Comparison of ENCODE assay signal across 1 cellular context in genomic region chr21:42724226-42724920, GRCh38.
TF ChIP-seq lines count a peak whose summit lies in the region.

No MANE protein-coding gene starts in this region.

TF ChIP-seq in HepG2, 621 proteins besides CTCF, POLR2A, EP300 and RAD21 (continued from another document and continues in another):
- TF ChIP-seq, protein P1, sequence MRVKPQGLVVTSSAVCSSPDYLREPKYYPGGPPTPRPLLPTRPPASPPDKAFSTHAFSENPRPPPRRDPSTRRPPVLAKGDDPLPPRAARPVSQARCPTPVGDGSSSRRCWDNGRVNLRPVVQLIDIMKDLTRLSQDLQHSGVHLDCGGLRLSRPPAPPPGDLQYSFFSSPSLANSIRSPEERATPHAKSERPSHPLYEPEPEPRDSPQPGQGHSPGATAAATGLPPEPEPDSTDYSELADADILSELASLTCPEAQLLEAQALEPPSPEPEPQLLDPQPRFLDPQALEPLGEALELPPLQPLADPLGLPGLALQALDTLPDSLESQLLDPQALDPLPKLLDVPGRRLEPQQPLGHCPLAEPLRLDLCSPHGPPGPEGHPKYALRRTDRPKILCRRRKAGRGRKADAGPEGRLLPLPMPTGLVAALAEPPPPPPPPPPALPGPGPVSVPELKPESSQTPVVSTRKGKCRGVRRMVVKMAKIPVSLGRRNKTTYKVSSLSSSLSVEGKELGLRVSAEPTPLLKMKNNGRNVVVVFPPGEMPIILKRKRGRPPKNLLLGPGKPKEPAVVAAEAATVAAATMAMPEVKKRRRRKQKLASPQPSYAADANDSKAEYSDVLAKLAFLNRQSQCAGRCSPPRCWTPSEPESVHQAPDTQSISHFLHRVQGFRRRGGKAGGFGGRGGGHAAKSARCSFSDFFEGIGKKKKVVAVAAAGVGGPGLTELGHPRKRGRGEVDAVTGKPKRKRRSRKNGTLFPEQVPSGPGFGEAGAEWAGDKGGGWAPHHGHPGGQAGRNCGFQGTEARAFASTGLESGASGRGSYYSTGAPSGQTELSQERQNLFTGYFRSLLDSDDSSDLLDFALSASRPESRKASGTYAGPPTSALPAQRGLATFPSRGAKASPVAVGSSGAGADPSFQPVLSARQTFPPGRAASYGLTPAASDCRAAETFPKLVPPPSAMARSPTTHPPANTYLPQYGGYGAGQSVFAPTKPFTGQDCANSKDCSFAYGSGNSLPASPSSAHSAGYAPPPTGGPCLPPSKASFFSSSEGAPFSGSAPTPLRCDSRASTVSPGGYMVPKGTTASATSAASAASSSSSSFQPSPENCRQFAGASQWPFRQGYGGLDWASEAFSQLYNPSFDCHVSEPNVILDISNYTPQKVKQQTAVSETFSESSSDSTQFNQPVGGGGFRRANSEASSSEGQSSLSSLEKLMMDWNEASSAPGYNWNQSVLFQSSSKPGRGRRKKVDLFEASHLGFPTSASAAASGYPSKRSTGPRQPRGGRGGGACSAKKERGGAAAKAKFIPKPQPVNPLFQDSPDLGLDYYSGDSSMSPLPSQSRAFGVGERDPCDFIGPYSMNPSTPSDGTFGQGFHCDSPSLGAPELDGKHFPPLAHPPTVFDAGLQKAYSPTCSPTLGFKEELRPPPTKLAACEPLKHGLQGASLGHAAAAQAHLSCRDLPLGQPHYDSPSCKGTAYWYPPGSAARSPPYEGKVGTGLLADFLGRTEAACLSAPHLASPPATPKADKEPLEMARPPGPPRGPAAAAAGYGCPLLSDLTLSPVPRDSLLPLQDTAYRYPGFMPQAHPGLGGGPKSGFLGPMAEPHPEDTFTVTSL (CRISPR knock-in tag; IDR thresholded peaks at IDR 0.05; ENCODE audit: borderline replicate concordance) = no peak
- TF ChIP-seq BCL6 (CRISPR knock-in tag; IDR thresholded peaks at IDR 0.05) = 0 out of 2 replicates have a peak, but pooled peaks have one; percentile 14
- TF ChIP-seq ZMYM3 (CRISPR knock-in tag; IDR thresholded peaks at IDR 0.05) = peak; percentile 46; the same call in 1 of the 2 replicates
- TF ChIP-seq MEIS1 (CRISPR knock-in tag; IDR thresholded peaks at IDR 0.05; ENCODE audit: borderline replicate concordance) = 0 out of 2 replicates have a peak, but pooled peaks have one; percentile 39
- TF ChIP-seq DZIP1 (CRISPR knock-in tag; IDR thresholded peaks at IDR 0.05) = no peak
- TF ChIP-seq MYC (CRISPR knock-in tag; IDR thresholded peaks at IDR 0.05; ENCODE audit: borderline replicate concordance) = peak; percentile 29; the same call in 1 of the 2 replicates
- TF ChIP-seq JARID2 (CRISPR knock-in tag; IDR thresholded peaks at IDR 0.05; ENCODE audit: insufficient replicate concordance) = no peak
- no peak for TF ChIP-seq EZH2 (conservative IDR thresholded peaks at IDR 0.05; ENCODE audit: low read depth, low read length)
- TF ChIP-seq ZNF383 (CRISPR knock-in tag; IDR thresholded peaks at IDR 0.05; ENCODE audit: borderline replicate concordance) = no peak
- TF ChIP-seq PAXIP1 (CRISPR knock-in tag; conservative IDR thresholded peaks at IDR 0.05) = peak; percentile 88
- no peak for TF ChIP-seq ZSCAN20 (CRISPR knock-in tag; IDR thresholded peaks at IDR 0.05; ENCODE audit: borderline replicate concordance)
- TF ChIP-seq NFE2L2 (IDR thresholded peaks at IDR 0.05; ENCODE audit: low read length) = peak; percentile 51; the same call in 1 of the 2 replicates
- TF ChIP-seq TRIM24 (CRISPR knock-in tag; IDR thresholded peaks at IDR 0.05) = no peak
- no peak for TF ChIP-seq AKAP8 (CRISPR knock-in tag; IDR thresholded peaks at IDR 0.05)
- TF ChIP-seq, protein P2, sequence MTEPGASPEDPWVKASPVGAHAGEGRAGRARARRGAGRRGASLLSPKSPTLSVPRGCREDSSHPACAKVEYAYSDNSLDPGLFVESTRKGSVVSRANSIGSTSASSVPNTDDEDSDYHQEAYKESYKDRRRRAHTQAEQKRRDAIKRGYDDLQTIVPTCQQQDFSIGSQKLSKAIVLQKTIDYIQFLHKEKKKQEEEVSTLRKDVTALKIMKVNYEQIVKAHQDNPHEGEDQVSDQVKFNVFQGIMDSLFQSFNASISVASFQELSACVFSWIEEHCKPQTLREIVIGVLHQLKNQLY (CRISPR knock-in tag; IDR thresholded peaks at IDR 0.05) = no peak
- TF ChIP-seq, protein P3, sequence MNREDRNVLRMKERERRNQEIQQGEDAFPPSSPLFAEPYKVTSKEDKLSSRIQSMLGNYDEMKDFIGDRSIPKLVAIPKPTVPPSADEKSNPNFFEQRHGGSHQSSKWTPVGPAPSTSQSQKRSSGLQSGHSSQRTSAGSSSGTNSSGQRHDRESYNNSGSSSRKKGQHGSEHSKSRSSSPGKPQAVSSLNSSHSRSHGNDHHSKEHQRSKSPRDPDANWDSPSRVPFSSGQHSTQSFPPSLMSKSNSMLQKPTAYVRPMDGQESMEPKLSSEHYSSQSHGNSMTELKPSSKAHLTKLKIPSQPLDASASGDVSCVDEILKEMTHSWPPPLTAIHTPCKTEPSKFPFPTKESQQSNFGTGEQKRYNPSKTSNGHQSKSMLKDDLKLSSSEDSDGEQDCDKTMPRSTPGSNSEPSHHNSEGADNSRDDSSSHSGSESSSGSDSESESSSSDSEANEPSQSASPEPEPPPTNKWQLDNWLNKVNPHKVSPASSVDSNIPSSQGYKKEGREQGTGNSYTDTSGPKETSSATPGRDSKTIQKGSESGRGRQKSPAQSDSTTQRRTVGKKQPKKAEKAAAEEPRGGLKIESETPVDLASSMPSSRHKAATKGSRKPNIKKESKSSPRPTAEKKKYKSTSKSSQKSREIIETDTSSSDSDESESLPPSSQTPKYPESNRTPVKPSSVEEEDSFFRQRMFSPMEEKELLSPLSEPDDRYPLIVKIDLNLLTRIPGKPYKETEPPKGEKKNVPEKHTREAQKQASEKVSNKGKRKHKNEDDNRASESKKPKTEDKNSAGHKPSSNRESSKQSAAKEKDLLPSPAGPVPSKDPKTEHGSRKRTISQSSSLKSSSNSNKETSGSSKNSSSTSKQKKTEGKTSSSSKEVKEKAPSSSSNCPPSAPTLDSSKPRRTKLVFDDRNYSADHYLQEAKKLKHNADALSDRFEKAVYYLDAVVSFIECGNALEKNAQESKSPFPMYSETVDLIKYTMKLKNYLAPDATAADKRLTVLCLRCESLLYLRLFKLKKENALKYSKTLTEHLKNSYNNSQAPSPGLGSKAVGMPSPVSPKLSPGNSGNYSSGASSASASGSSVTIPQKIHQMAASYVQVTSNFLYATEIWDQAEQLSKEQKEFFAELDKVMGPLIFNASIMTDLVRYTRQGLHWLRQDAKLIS (CRISPR knock-in tag; IDR thresholded peaks at IDR 0.05) = no peak
- TF ChIP-seq NCOA2 (CRISPR knock-in tag; IDR thresholded peaks at IDR 0.05) = peak; percentile 36; the same call in 1 of the 2 replicates
- no peak for TF ChIP-seq GABPA (IDR thresholded peaks at IDR 0.05; ENCODE audit: low read depth, low read length)
- 0 out of 2 replicates have a peak, but pooled peaks have one; percentile 30 for TF ChIP-seq GABPA (CRISPR knock-in tag; IDR thresholded peaks at IDR 0.05; ENCODE audit: low read depth)
- 0 out of 2 replicates have a peak, but pooled peaks have one; percentile 30 for TF ChIP-seq ISL2 (CRISPR knock-in tag; IDR thresholded peaks at IDR 0.05)
- TF ChIP-seq ZBTB10 (CRISPR knock-in tag; IDR thresholded peaks at IDR 0.05; ENCODE audit: borderline replicate concordance) = no peak
- peak; percentile 75 for TF ChIP-seq HDAC2 (CRISPR knock-in tag; IDR thresholded peaks at IDR 0.05)
- TF ChIP-seq, protein P4, sequence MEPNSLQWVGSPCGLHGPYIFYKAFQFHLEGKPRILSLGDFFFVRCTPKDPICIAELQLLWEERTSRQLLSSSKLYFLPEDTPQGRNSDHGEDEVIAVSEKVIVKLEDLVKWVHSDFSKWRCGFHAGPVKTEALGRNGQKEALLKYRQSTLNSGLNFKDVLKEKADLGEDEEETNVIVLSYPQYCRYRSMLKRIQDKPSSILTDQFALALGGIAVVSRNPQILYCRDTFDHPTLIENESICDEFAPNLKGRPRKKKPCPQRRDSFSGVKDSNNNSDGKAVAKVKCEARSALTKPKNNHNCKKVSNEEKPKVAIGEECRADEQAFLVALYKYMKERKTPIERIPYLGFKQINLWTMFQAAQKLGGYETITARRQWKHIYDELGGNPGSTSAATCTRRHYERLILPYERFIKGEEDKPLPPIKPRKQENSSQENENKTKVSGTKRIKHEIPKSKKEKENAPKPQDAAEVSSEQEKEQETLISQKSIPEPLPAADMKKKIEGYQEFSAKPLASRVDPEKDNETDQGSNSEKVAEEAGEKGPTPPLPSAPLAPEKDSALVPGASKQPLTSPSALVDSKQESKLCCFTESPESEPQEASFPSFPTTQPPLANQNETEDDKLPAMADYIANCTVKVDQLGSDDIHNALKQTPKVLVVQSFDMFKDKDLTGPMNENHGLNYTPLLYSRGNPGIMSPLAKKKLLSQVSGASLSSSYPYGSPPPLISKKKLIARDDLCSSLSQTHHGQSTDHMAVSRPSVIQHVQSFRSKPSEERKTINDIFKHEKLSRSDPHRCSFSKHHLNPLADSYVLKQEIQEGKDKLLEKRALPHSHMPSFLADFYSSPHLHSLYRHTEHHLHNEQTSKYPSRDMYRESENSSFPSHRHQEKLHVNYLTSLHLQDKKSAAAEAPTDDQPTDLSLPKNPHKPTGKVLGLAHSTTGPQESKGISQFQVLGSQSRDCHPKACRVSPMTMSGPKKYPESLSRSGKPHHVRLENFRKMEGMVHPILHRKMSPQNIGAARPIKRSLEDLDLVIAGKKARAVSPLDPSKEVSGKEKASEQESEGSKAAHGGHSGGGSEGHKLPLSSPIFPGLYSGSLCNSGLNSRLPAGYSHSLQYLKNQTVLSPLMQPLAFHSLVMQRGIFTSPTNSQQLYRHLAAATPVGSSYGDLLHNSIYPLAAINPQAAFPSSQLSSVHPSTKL (CRISPR knock-in tag; IDR thresholded peaks at IDR 0.05) = peak; percentile 77
- peak; percentile 42; the same call in 1 of the 2 replicates for TF ChIP-seq NR2F2 (IDR thresholded peaks at IDR 0.05; ENCODE audit: borderline replicate concordance, low read depth)
- no peak for TF ChIP-seq EED (CRISPR knock-in tag; IDR thresholded peaks at IDR 0.05)
- TF ChIP-seq ATF7-NPFF (CRISPR knock-in tag; IDR thresholded peaks at IDR 0.05; ENCODE audit: low read depth) = no peak
- no peak for TF ChIP-seq ZNF775 (CRISPR knock-in tag; IDR thresholded peaks at IDR 0.05; ENCODE audit: borderline replicate concordance)
- TF ChIP-seq SALL1 (CRISPR knock-in tag; IDR thresholded peaks at IDR 0.05) = peak; percentile 68
- TF ChIP-seq JDP2 (CRISPR knock-in tag; IDR thresholded peaks at IDR 0.05; ENCODE audit: borderline replicate concordance) = no peak
- peak; percentile 88 for TF ChIP-seq GFI1 (CRISPR knock-in tag; IDR thresholded peaks at IDR 0.05; ENCODE audit: borderline replicate concordance)
